ENCODE assay signal across 18 cellular contexts in genomic region chr6:152298055-152298647, GRCh38.
DNase-seq lines count a peak whose midpoint lies in the region; ATAC-seq lines count a peak whose summit lies in the region.
"Had no signal": no experiment of that assay in that cellular context is flagged by ENCODE, and none has a peak within 500 bp of the region (broad histone marks: within the 10 kb centered on the region; RNA-seq: fewer than 3 reads in every experiment).

No MANE protein-coding gene starts in this region.

- H3K4me1 Mint-ChIP-seq in IgD-negative memory B cell = peaks cover 29 to 37% (median 34%) of the 10 kb centered on the region in 3 donors

- no peaks in the 10 kb centered on the region for H3K9me3 Mint-ChIP-seq in IgD-negative memory B cell

- peaks cover 5% of the 10 kb centered on the region for H3K36me3 Mint-ChIP-seq in IgD-negative memory B cell

- no peaks in the 10 kb centered on the region for H3K27me3 Mint-ChIP-seq in IgD-negative memory B cell

- peak overlapping the region; percentile 10 to 52 (median 30) for H3K4me3 Mint-ChIP-seq in IgD-negative memory B cell

- ATAC-seq in GM19395 (IDR thresholded peaks at IDR 0.05; ENCODE audit: unreplicated experiment) = peak; percentile 15
- ATAC-seq: HCT116, HepG2, Right ventricle myocardium inferior had no signal

- H3K27ac Mint-ChIP-seq in IgD-negative memory B cell = peak overlapping the region in 2 of 3 donors; percentile 49 to 64

- DNase-seq in DMS53 (lab: John Stamatoyannopoulos, UW) (peak; percentile 21), DMS53 treated with DMSO at 0.1 percent for 48 hours (lab: John Stamatoyannopoulos, UW; ENCODE audit: unreplicated experiment) (no peak), midbrain (lab: John Stamatoyannopoulos, UW) (peak; percentile 21), SKM-1 (lab: John Stamatoyannopoulos, UW; ENCODE audit: unreplicated experiment) (no peak), DMS 273 treated with DMSO at 0.1 percent for 48 hours (lab: John Stamatoyannopoulos, UW) (no peak), activated gamma-delta T cell (lab: John Stamatoyannopoulos, UW) (no peak)
- DNase-seq: activated CD4-positive, alpha-beta T cell treated with anti-CD3 and anti-CD28 coated beads, Interleukin-2, amount 50 U/mL, for 48 hours; effector CD8-positive, alpha-beta T cell; GF-D8; mammary epithelial cell; NCI-H1105 treated with DMSO at 0.1 percent for 48 hours; NCI-H69; substantia nigra had no signal

Comparison
In these comparisons a context has a peak if more than half of its experiments do, and no peak if none do; other contexts are left out.
1. DNase-seq: peak in DMS53 (single experiment) and midbrain (single experiment); none in DMS53 treated with DMSO at 0.1 percent for 48 hours (single experiment), SKM-1 (single experiment), DMS 273 treated with DMSO at 0.1 percent for 48 hours (single experiment) and activated gamma-delta T cell (single experiment).